ENCODE assay signal across 1 cellular context in genomic region chr6:128239898-128240509, GRCh38.
TF ChIP-seq lines count a peak whose summit lies in the region.

No MANE protein-coding gene starts in this region.

TF ChIP-seq in GM23338, 12 proteins besides CTCF, POLR2A, EP300 and RAD21 (continued from another document):
- TF ChIP-seq ZNF462 (CRISPR knock-in tag; IDR thresholded peaks at IDR 0.05) (no peak), NANOG (IDR thresholded peaks at IDR 0.05; ENCODE audit: borderline replicate concordance) (no peak), STAT1 (IDR thresholded peaks at IDR 0.05; ENCODE audit: unreplicated experiment) (no peak), REST (IDR thresholded peaks at IDR 0.05; ENCODE audit: unreplicated experiment) (no peak)
